In genomic region chr12:46268617-46269428, GRCh38 we compare ENCODE assay signal across 1 cellular context.
TF ChIP-seq lines count a peak whose summit lies in the region.

SLC38A1 (minus strand) TSS chr12:46269043; CDS start chr12:46239800, 29,243 bp downstream.

TF ChIP-seq in SK-N-SH, 30 proteins besides CTCF, POLR2A, EP300 and RAD21 (continued from another document):
- TF ChIP-seq USF2 (IDR thresholded peaks at IDR 0.05; ENCODE audit: borderline replicate concordance, low read depth, low read length) (no peak), GABPA (IDR thresholded peaks at IDR 0.05; ENCODE audit: low read depth) (0 out of 2 replicates have a peak, but pooled peaks have one; percentile 25), NFIC (IDR thresholded peaks at IDR 0.05; ENCODE audit: borderline replicate concordance) (no peak; the same call in 1 of the 2 replicates), MEF2A (IDR thresholded peaks at IDR 0.05; ENCODE audit: borderline replicate concordance, low read depth) (no peak), FOXM1 (IDR thresholded peaks at IDR 0.05; ENCODE audit: low read depth) (0 out of 2 replicates have a peak, but pooled peaks have one; percentile 46), TEAD4 (IDR thresholded peaks at IDR 0.05; ENCODE audit: borderline replicate concordance, insufficient read depth) (0 out of 2 replicates have a peak, but pooled peaks have one; percentile 28), TAF1 (IDR thresholded peaks at IDR 0.05; ENCODE audit: borderline replicate concordance, low read depth, low read length) (0 out of 2 replicates have a peak, but pooled peaks have one; percentile 40), CHD2 (IDR thresholded peaks at IDR 0.05; ENCODE audit: low read length, partially characterized antibody) (peak; percentile 7)
- TF ChIP-seq, protein P1, sequence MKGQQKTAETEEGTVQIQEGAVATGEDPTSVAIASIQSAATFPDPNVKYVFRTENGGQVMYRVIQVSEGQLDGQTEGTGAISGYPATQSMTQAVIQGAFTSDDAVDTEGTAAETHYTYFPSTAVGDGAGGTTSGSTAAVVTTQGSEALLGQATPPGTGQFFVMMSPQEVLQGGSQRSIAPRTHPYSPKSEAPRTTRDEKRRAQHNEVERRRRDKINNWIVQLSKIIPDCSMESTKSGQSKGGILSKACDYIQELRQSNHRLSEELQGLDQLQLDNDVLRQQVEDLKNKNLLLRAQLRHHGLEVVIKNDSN (IDR thresholded peaks at IDR 0.05; ENCODE audit: borderline replicate concordance, low read depth) = peak; percentile 82
